8 cellular contexts compared by ENCODE assay signal in genomic region chr1:58968360-58968952, GRCh38.
DNase-seq lines count a peak whose midpoint lies in the region; ATAC-seq and TF ChIP-seq lines count a peak whose summit lies in the region.

No MANE protein-coding gene starts in this region.

- no peak overlapping the region; the same call in 1 of the 2 replicates for H3K27ac ChIP-seq in HEK293 (ENCODE audit: extremely low read depth, low read depth, low read length)
- H3K27ac ChIP-seq in mammary epithelial cell (ENCODE audit: insufficient read depth, low read depth, low read length): no peak overlapping the region
- peak overlapping the region; percentile 61 to 94 (median 86) for H3K27ac ChIP-seq in tibial nerve

- CTCF ChIA-PET in HEK293 (lab: Yijun Ruan, JAX): interaction anchor here (0.6 kb wide), 1 partner anchor 1633 kb away, joined by 4 read pairs; no protein-coding TSS in a partner anchor
- CTCF ChIA-PET in mammary epithelial cell (lab: Charles Lee; ENCODE audit: low non-redundant PET): no interaction called here

- DNase-seq in NCI-H2029 (lab: John Stamatoyannopoulos, UW) (peak; percentile 86), mammary epithelial cell (no peak), lower leg skin (ENCODE audit: low spot score in 2 of 2) (peak; percentile 81 to 91), tibial nerve (ENCODE audit: low spot score in 2 of 2) (peak; percentile 62 to 77), EL (no peak), NCI-H2081 (lab: John Stamatoyannopoulos, UW) (no peak)

- no peaks in the 10 kb centered on the region for H3K79me2 ChIP-seq in mammary epithelial cell (ENCODE audit: insufficient read depth, low read length)

- POLR2A ChIA-PET in HEK293 (lab: Yijun Ruan, JAX): no interaction called here

- H3K4me3 ChIP-seq in HEK293 (ENCODE audit: low read depth, low read length): no peak overlapping the region
- H3K4me3 ChIP-seq in mammary epithelial cell (replicated peaks in 1 of 3; ENCODE audit: insufficient read depth in 1 of 3, low read depth in 2 of 3, low read length in 3 of 3): no peak overlapping the region
- H3K4me3 ChIP-seq in lower leg skin (ENCODE audit: low read depth, poor library complexity, severe bottlenecking): no peak overlapping the region
- no peak overlapping the region for H3K4me3 ChIP-seq in tibial nerve

- peak; percentile 91 for ATAC-seq in GM18517 (IDR thresholded peaks at IDR 0.05; ENCODE audit: unreplicated experiment)

- H3K4me1 ChIP-seq in HEK293 (ENCODE audit: control insufficient read depth, insufficient read depth, low read length) (no peaks in the 10 kb centered on the region), mammary epithelial cell (ENCODE audit: insufficient read depth, low read length) (no peaks in the 10 kb centered on the region), tibial nerve (peaks cover 0 to 25% (median 12%) of the 10 kb centered on the region in 4 donors)

- H4K20me1 ChIP-seq in mammary epithelial cell (ENCODE audit: insufficient read depth, low read length): no peaks in the 10 kb centered on the region

- H3K4me2 ChIP-seq in mammary epithelial cell (ENCODE audit: insufficient read depth, low read depth, low read length): no peak overlapping the region

- TF ChIP-seq POLR2A in lower leg skin (IDR thresholded peaks at IDR 0.05): no peak
- TF ChIP-seq POLR2A in tibial nerve (IDR thresholded peaks at IDR 0.05): no peak

- dilution Hi-C loops in mammary epithelial cell (cut with HindIII; ENCODE audit: low sequenced_read_pairs): no loop called here

- H3K9ac ChIP-seq in mammary epithelial cell (ENCODE audit: insufficient read depth, low read length): no peak overlapping the region

- TF ChIP-seq EP300 in tibial nerve (IDR thresholded peaks at IDR 0.05): peak in 1 of 2 donors; percentile 67

- in situ Hi-C loops in mammary epithelial cell (cut with MboI; ENCODE audit: low sequenced_read_pairs in 2 of 2): no loop called here

- BruUV-seq in mammary epithelial cell (replicated peaks; lab: Mats Ljungman, UMichigan): no TSS peak

- WGBS in mammary epithelial cell (ENCODE audit: low coverage, missing lambda C conversion rate): 41% methylated on average over 3 of the region's 4 CpGs
- WGBS in lower leg skin, 2 donors: 9 to 15% methylated on average over 4 of the region's 4 CpGs
- WGBS in tibial nerve, 2 donors: 10 to 13% methylated on average over 4 of the region's 4 CpGs

- H3K27me3 ChIP-seq in mammary epithelial cell (ENCODE audit: insufficient read depth, low read length) (no peaks in the 10 kb centered on the region), tibial nerve (no peaks in the 10 kb centered on the region)

- no peaks in the 10 kb centered on the region for H3K36me3 ChIP-seq in HEK293 (ENCODE audit: control insufficient read depth in 2 of 2, insufficient read depth in 1 of 2, low read length in 2 of 2)
- no peaks in the 10 kb centered on the region for H3K36me3 ChIP-seq in mammary epithelial cell (ENCODE audit: insufficient read depth, low read length)
- H3K36me3 ChIP-seq in tibial nerve: no peaks in the 10 kb centered on the region

- no peaks in the 10 kb centered on the region for H3K9me3 ChIP-seq in HEK293 (ENCODE audit: control insufficient read depth, insufficient read depth, low read depth, low read length)
- H3K9me3 ChIP-seq in mammary epithelial cell (replicated peaks; ENCODE audit: insufficient read depth, low read length): no peaks in the 10 kb centered on the region
- H3K9me3 ChIP-seq in tibial nerve: no peaks in the 10 kb centered on the region

- TF ChIP-seq CTCF in HEK293 (tag by site-specific recombination; IDR thresholded peaks at IDR 0.05) (no peak), mammary epithelial cell (conservative IDR thresholded peaks at IDR 0.05 in 1 of 2, IDR thresholded peaks at IDR 0.05 in 1 of 2; ENCODE audit: extremely low read depth in 1 of 2, insufficient read depth in 1 of 2, low read depth in 1 of 2, low read length in 2 of 2) (no peak), lower leg skin (IDR thresholded peaks at IDR 0.05) (no peak), tibial nerve (IDR thresholded peaks at IDR 0.05) (no peak)

- H2AFZ ChIP-seq in mammary epithelial cell (ENCODE audit: low read depth, low read length): peak overlapping the region; percentile 65

- intact Hi-C loops in mammary epithelial cell (cut with micrococcal nuclease): no loop called here
- intact Hi-C loops in lower leg skin (cut with DNase I; ENCODE audit: low total_unique reads): no loop called here

TF ChIP-seq in HEK293, 187 proteins besides CTCF, POLR2A, EP300 and RAD21:
- TF ChIP-seq ZNF449 (tag by site-specific recombination; IDR thresholded peaks at IDR 0.05) (peak; percentile 96), ZNF157 (tag by site-specific recombination; IDR thresholded peaks at IDR 0.05) (no peak)

Comparison
In these comparisons a context has a peak if more than half of its experiments do, and no peak if none do; other contexts are left out.
1. H3K27ac ChIP-seq: peak in tibial nerve (4 of 4); none in HEK293 (single experiment) and mammary epithelial cell (single experiment).
2. DNase-seq: peak in NCI-H2029 (single experiment), lower leg skin (2 of 2) and tibial nerve (2 of 2); none in mammary epithelial cell (single experiment), EL (single experiment) and NCI-H2081 (0 of 2).